ENCODE assay signal across 16 cellular contexts in genomic region chr18:58901783-58902182, GRCh38.
"Had no signal": no experiment of that assay in that cellular context is flagged by ENCODE, and none has a peak within 500 bp of the region (broad histone marks: within the 10 kb centered on the region; RNA-seq: fewer than 3 reads in every experiment).

No MANE protein-coding gene starts in this region.

- H3K36me3 Mint-ChIP-seq: activated CD4-positive, alpha-beta memory T cell treated with anti-CD3 and anti-CD28 coated beads for 36 hours; activated naive CD8-positive, alpha-beta T cell; natural killer cell had no signal

- H3K27ac ChIP-seq: uterus, WERI-Rb-1 had no signal

- H3K27ac Mint-ChIP-seq: activated CD4-positive, alpha-beta memory T cell treated with anti-CD3 and anti-CD28 coated beads for 36 hours; activated CD4-positive, alpha-beta T cell treated with anti-CD3 and anti-CD28 coated beads for 36 hours; activated naive CD8-positive, alpha-beta T cell; natural killer cell had no signal

- H3K4me1 ChIP-seq: uterus had no signal

- H3K4me3 Mint-ChIP-seq: activated CD4-positive, alpha-beta memory T cell treated with anti-CD3 and anti-CD28 coated beads for 36 hours; activated CD4-positive, alpha-beta T cell treated with anti-CD3 and anti-CD28 coated beads for 36 hours; activated naive CD8-positive, alpha-beta T cell; natural killer cell had no signal

- H3K9me3 Mint-ChIP-seq: activated CD4-positive, alpha-beta memory T cell treated with anti-CD3 and anti-CD28 coated beads for 36 hours; natural killer cell had no signal

- H3K9me3 ChIP-seq: tibial artery, uterus had no signal

- H3K36me3 ChIP-seq: uterus had no signal

- H3K4me3 ChIP-seq: tibial artery, uterus had no signal

- H3K27me3 ChIP-seq: tibial artery, uterus had no signal

- H3K27me3 Mint-ChIP-seq: activated CD4-positive, alpha-beta memory T cell treated with anti-CD3 and anti-CD28 coated beads for 36 hours; activated CD4-positive, alpha-beta T cell treated with anti-CD3 and anti-CD28 coated beads for 36 hours had no signal

- DNase-seq: activated CD4-positive, alpha-beta memory T cell treated with anti-CD3 and anti-CD28 coated beads for 36 hours; activated CD4-positive, alpha-beta T cell treated with anti-CD3 and anti-CD28 coated beads for 36 hours; activated T-cell treated with anti-CD3 and anti-CD28 coated beads for 4 hours; effector CD8-positive, alpha-beta T cell; mesendoderm; natural killer cell; nucleus accumbens; stimulated activated CD4-positive, alpha-beta T cell treated with anti-CD3 and anti-CD28 coated beads, Interleukin-12 subunit alpha, Interleukin-12 subunit beta, amount 100 ng/mL, for 4 hours; stimulated activated CD4-positive, alpha-beta T cell treated with anti-CD3 and anti-CD28 coated beads, Interleukin-1b, Interleukin-23, amount 100 ng/mL, for 48 hours; stimulated activated CD8-positive, alpha-beta memory T cell treated with anti-CD3 and anti-CD28 coated beads, Interleukin-4, amount 100 ng/mL, for 48 hours; stimulated activated naive CD8-positive, alpha-beta T cell treated with anti-CD3 and anti-CD28 coated beads, Interleukin-15, Interleukin-2, amounts not matched to agents 100 U/mL and 50 U/mL, for 24 hours; substantia nigra; tibial artery; uterus; WERI-Rb-1 had no signal

- ATAC-seq: activated CD4-positive, alpha-beta T cell treated with anti-CD3 and anti-CD28 coated beads for 36 hours; natural killer cell; stimulated activated naive CD8-positive, alpha-beta T cell treated with anti-CD3 and anti-CD28 coated beads, Interleukin-15, Interleukin-2, amounts not matched to agents 100 U/mL and 50 U/mL, for 24 hours had no signal
